In genomic region chr4:39114436-39114835, GRCh38 we compare ENCODE assay signal across 25 cellular contexts.
"Had no signal": no experiment of that assay in that cellular context is flagged by ENCODE, and none has a peak within 500 bp of the region (broad histone marks: within the 10 kb centered on the region; RNA-seq: fewer than 3 reads in every experiment).

No MANE protein-coding gene starts in this region.

- H3K27ac ChIP-seq: ascending aorta, body of pancreas, Peyer's patch, SJSA1 had no signal

- H3K4me1 ChIP-seq: ascending aorta, body of pancreas, Peyer's patch, SJSA1 had no signal

- H3K4me3 ChIP-seq: ascending aorta, body of pancreas, K562, Peyer's patch, SJSA1 had no signal

- H3K9me3 ChIP-seq: ascending aorta, body of pancreas, Peyer's patch, SJSA1 had no signal

- H3K27ac Mint-ChIP-seq: activated CD4-positive, alpha-beta memory T cell treated with anti-CD3 and anti-CD28 coated beads, Interleukin-2, amount 10 ng/mL, durations not matched to agents 7 days and 5 days; activated naive CD4-positive, alpha-beta T cell treated with anti-CD3 and anti-CD28 coated beads, Interleukin-2, amount 10 ng/mL, durations not matched to agents 7 days and 5 days; activated naive CD8-positive, alpha-beta T cell treated with anti-CD3 and anti-CD28 coated beads, Interleukin-2, amount 10 ng/mL, durations not matched to agents 7 days and 5 days; activated T-cell treated with anti-CD3 and anti-CD28 coated beads, Interleukin-2, amount 50 U/mL, for 72 hours; activated T-helper 2 cell treated with anti-CD3 and anti-CD28 coated beads, Interferon-gamma antibody, Interleukin-2, Interleukin-4, amounts not matched to agents 10 μg/mL and 5 μg/mL and 100 μg/mL, durations not matched to agents 14 hours and 24 hours and 36 hours; WTC11 had no signal

- ATAC-seq: activated T-cell treated with anti-CD3 and anti-CD28 coated beads, Interleukin-2, amount 50 U/mL, for 72 hours; body of pancreas; K562; WTC11 had no signal

- H3K27me3 ChIP-seq: ascending aorta, body of pancreas, Peyer's patch, SJSA1 had no signal

- DNase-seq: activated CD4-positive, alpha-beta memory T cell treated with anti-CD3 and anti-CD28 coated beads, Interleukin-2, amount 10 ng/mL, durations not matched to agents 7 days and 5 days; activated CD4-positive, alpha-beta T cell treated with anti-CD3 and anti-CD28 coated beads for 1 hour; activated CD4-positive, alpha-beta T cell treated with anti-CD3 and anti-CD28 coated beads, Interleukin-2, amount 50 U/mL, for 1 hour; activated CD8-positive, alpha-beta memory T cell treated with anti-CD3 and anti-CD28 coated beads, Interleukin-2, amount 50 U/mL, for 4 hours; activated gamma-delta T cell treated with Interleukin-2 at 50 U/mL for 16 hours; activated naive CD4-positive, alpha-beta T cell treated with anti-CD3 and anti-CD28 coated beads, Interleukin-2, amount 10 ng/mL, durations not matched to agents 7 days and 5 days; activated naive CD8-positive, alpha-beta T cell treated with anti-CD3 and anti-CD28 coated beads, Interleukin-2, amount 10 ng/mL, durations not matched to agents 7 days and 5 days; activated T-cell treated with anti-CD3 and anti-CD28 coated beads, Interleukin-2, amount 50 U/mL, for 72 hours; amniotic stem cell; body of pancreas; central memory CD4-positive, alpha-beta T cell; Karpas-422; MM.1S; NCI-H1105; NCI-H1436; NCI-H1694 treated with DMSO at 0.1 percent for 48 hours; NCI-H2029 treated with DMSO at 0.1 percent for 48 hours; NCI-H524; Peyer's patch; SHP77 had no signal
